11 cellular contexts compared by ENCODE assay signal in the genomic region with DNA sequence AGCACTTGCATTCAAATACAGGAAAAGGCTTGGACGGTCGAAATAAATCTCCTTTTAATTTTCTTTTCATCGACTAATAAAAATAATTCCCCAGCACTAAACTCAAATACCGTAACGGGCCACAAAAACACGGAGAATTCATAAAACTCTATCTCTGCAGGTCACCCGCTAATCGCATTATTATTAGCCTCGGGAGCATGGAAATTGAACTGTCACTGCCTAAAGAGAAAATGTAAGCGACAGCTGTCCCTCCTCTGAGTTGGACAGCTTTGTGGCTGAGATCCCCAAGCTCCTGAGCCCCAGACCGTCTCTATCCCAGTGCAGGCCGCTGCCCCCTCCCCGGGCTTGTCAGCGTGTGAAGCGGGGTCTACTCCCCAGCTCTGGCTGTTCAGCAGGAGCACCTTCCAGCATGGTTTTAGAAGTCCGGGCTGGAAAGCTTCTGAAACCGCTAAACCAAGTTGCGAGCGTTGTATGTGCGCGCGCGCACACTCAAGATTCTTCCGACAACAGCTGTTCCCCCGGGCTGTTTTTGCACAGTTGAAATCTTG. TPM values are rescaled to one million over a fixed set of nuclear protein-coding genes. Genes with fewer than 3 reads are reported as not detected.
DNase-seq lines count a peak whose midpoint lies in the region; ATAC-seq lines count a peak whose summit lies in the region.
"Had no signal": no experiment of that assay in that cellular context is flagged by ENCODE, and none has a peak within 500 bp of the region (broad histone marks: within the 10 kb centered on the region; RNA-seq: fewer than 3 reads in every experiment).

No MANE protein-coding gene starts in this region.

- peaks cover 93% of the 10 kb centered on the region for H3K27me3 Mint-ChIP-seq in activated naive CD8-positive, alpha-beta T cell treated with anti-CD3 and anti-CD28 coated beads, Interleukin-2, amount 10 ng/mL, durations not matched to agents 7 days and 5 days
- H3K27me3 Mint-ChIP-seq in activated naive CD8-positive, alpha-beta T cell treated with anti-CD3 and anti-CD28 coated beads, Interleukin-2, amount 50 U/mL, for 24 hours = peaks cover 94% of the 10 kb centered on the region
- peaks cover 83% of the 10 kb centered on the region for H3K27me3 Mint-ChIP-seq in activated T-helper 17 cell treated with anti-CD3 and anti-CD28 coated beads, Interleukin-2, amount 50 U/mL, for 72 hours
- H3K27me3 Mint-ChIP-seq in effector memory CD8-positive, alpha-beta T cell = peaks cover 93 to 100% of the 10 kb centered on the region in 2 donors

- POLR2A ChIA-PET in activated naive CD8-positive, alpha-beta T cell treated with anti-CD3 and anti-CD28 coated beads, Interleukin-2, amount 10 ng/mL, durations not matched to agents 7 days and 5 days (lab: Charles Lee) = interaction anchor here (0.8 kb wide), 1 partner anchor 21 kb away, joined by 3 read pairs; no protein-coding TSS in a partner anchor

- peak overlapping the region; percentile 53; the same call in 1 of the 2 replicates for H3K4me3 ChIP-seq in iPS-18c (ENCODE audit: insufficient read depth, low read depth, low read length)
- H3K4me3 ChIP-seq: BLaER1 treated with 17β-estradiol and CSF1 and Interleukin-3, amounts not matched to agents 10 nM and 100 nM had no signal

- H3K4me1 Mint-ChIP-seq in activated naive CD8-positive, alpha-beta T cell treated with anti-CD3 and anti-CD28 coated beads, Interleukin-2, amount 10 ng/mL, durations not matched to agents 7 days and 5 days = peaks cover 15% of the 10 kb centered on the region
- peaks cover 25% of the 10 kb centered on the region for H3K4me1 Mint-ChIP-seq in activated naive CD8-positive, alpha-beta T cell treated with anti-CD3 and anti-CD28 coated beads, Interleukin-2, amount 50 U/mL, for 24 hours
- H3K4me1 Mint-ChIP-seq in activated T-helper 17 cell treated with anti-CD3 and anti-CD28 coated beads, Interleukin-2, amount 50 U/mL, for 72 hours = no peaks in the 10 kb centered on the region
- H3K4me1 Mint-ChIP-seq in effector memory CD8-positive, alpha-beta T cell (ENCODE audit: low read depth in 2 of 2) = peaks cover 3 to 12% of the 10 kb centered on the region in 2 donors

- H3K9me3 Mint-ChIP-seq in activated naive CD8-positive, alpha-beta T cell treated with anti-CD3 and anti-CD28 coated beads, Interleukin-2, amount 10 ng/mL, durations not matched to agents 7 days and 5 days = peaks cover 19% of the 10 kb centered on the region
- peaks cover 18% of the 10 kb centered on the region for H3K9me3 Mint-ChIP-seq in activated naive CD8-positive, alpha-beta T cell treated with anti-CD3 and anti-CD28 coated beads, Interleukin-2, amount 50 U/mL, for 24 hours
- peaks cover 3% of the 10 kb centered on the region for H3K9me3 Mint-ChIP-seq in activated T-helper 17 cell treated with anti-CD3 and anti-CD28 coated beads, Interleukin-2, amount 50 U/mL, for 72 hours
- peaks cover 0 to 6% of the 10 kb centered on the region in 2 donors for H3K9me3 Mint-ChIP-seq in effector memory CD8-positive, alpha-beta T cell

- peak overlapping the region; percentile 70 for H3K27ac Mint-ChIP-seq in activated naive CD8-positive, alpha-beta T cell treated with anti-CD3 and anti-CD28 coated beads, Interleukin-2, amount 10 ng/mL, durations not matched to agents 7 days and 5 days
- no peak overlapping the region for H3K27ac Mint-ChIP-seq in activated naive CD8-positive, alpha-beta T cell treated with anti-CD3 and anti-CD28 coated beads, Interleukin-2, amount 50 U/mL, for 24 hours
- no peak overlapping the region for H3K27ac Mint-ChIP-seq in activated T-helper 17 cell treated with anti-CD3 and anti-CD28 coated beads, Interleukin-2, amount 50 U/mL, for 72 hours
- H3K27ac Mint-ChIP-seq in effector memory CD8-positive, alpha-beta T cell = no peak overlapping the region

- peak overlapping the region; percentile 4 for H3K27ac ChIP-seq in temporal lobe (ENCODE audit: low read depth, low read length)
- H3K27ac ChIP-seq: BLaER1 treated with 17β-estradiol and CSF1 and Interleukin-3, amounts not matched to agents 10 nM and 100 nM; esophagus squamous epithelium had no signal

- H3K4me3 Mint-ChIP-seq in activated naive CD8-positive, alpha-beta T cell treated with anti-CD3 and anti-CD28 coated beads, Interleukin-2, amount 10 ng/mL, durations not matched to agents 7 days and 5 days = peak overlapping the region; percentile 63
- no peak overlapping the region for H3K4me3 Mint-ChIP-seq in activated naive CD8-positive, alpha-beta T cell treated with anti-CD3 and anti-CD28 coated beads, Interleukin-2, amount 50 U/mL, for 24 hours
- H3K4me3 Mint-ChIP-seq in activated T-helper 17 cell treated with anti-CD3 and anti-CD28 coated beads, Interleukin-2, amount 50 U/mL, for 72 hours = peak overlapping the region; percentile 42
- H3K4me3 Mint-ChIP-seq in effector memory CD8-positive, alpha-beta T cell = no peak overlapping the region

- ATAC-seq in activated naive CD8-positive, alpha-beta T cell treated with anti-CD3 and anti-CD28 coated beads, Interleukin-2, amount 10 ng/mL, durations not matched to agents 7 days and 5 days (ENCODE audit: low read depth) = no peak
- no peak for ATAC-seq in activated naive CD8-positive, alpha-beta T cell treated with anti-CD3 and anti-CD28 coated beads, Interleukin-2, amount 50 U/mL, for 24 hours
- ATAC-seq in activated T-helper 17 cell treated with anti-CD3 and anti-CD28 coated beads, Interleukin-2, amount 50 U/mL, for 72 hours (replicated peaks) = no peak
- ATAC-seq in GM19397 (IDR thresholded peaks at IDR 0.05; ENCODE audit: unreplicated experiment) = no peak
- ATAC-seq in effector memory CD8-positive, alpha-beta T cell (replicated peaks) = no peak

- peaks cover 2% of the 10 kb centered on the region for H3K36me3 Mint-ChIP-seq in activated naive CD8-positive, alpha-beta T cell treated with anti-CD3 and anti-CD28 coated beads, Interleukin-2, amount 10 ng/mL, durations not matched to agents 7 days and 5 days
- peaks cover 12% of the 10 kb centered on the region for H3K36me3 Mint-ChIP-seq in activated naive CD8-positive, alpha-beta T cell treated with anti-CD3 and anti-CD28 coated beads, Interleukin-2, amount 50 U/mL, for 24 hours (ENCODE audit: low read depth)
- H3K36me3 Mint-ChIP-seq in activated T-helper 17 cell treated with anti-CD3 and anti-CD28 coated beads, Interleukin-2, amount 50 U/mL, for 72 hours (ENCODE audit: low read depth) = peaks cover 26% of the 10 kb centered on the region
- H3K36me3 Mint-ChIP-seq in effector memory CD8-positive, alpha-beta T cell (ENCODE audit: insufficient read depth) = peaks cover 3% of the 10 kb centered on the region

- no peak for DNase-seq in activated naive CD8-positive, alpha-beta T cell treated with anti-CD3 and anti-CD28 coated beads, Interleukin-2, amount 10 ng/mL, durations not matched to agents 7 days and 5 days
- DNase-seq in activated naive CD8-positive, alpha-beta T cell treated with anti-CD3 and anti-CD28 coated beads, Interleukin-2, amount 50 U/mL, for 24 hours = no peak
- no peak for DNase-seq in NCI-H2227 treated with DMSO at 0.1 percent for 48 hours (lab: John Stamatoyannopoulos, UW)
- DNase-seq in effector memory CD8-positive, alpha-beta T cell = no peak
- DNase-seq: anterior cingulate cortex, esophagus squamous epithelium had no signal

- H3K9me3 ChIP-seq in iPS-18c (ENCODE audit: control insufficient read depth, insufficient read depth, low read length) = peaks cover 3% of the 10 kb centered on the region

RNA-seq across cellular contexts. Expression of gene TBX15, which starts 1.8 kb away (rescaled TPM):
- total RNA-seq in activated naive CD8-positive, alpha-beta T cell treated with anti-CD3 and anti-CD28 coated beads, Interleukin-2, amount 10 ng/mL, durations not matched to agents 7 days and 5 days = not detected
- total RNA-seq in activated T-helper 17 cell treated with anti-CD3 and anti-CD28 coated beads, Interleukin-2, amount 50 U/mL, for 72 hours = not detected
- 0.98 TPM for total RNA-seq in temporal lobe

Comparison
In these comparisons a context has a peak if more than half of its experiments do, and no peak if none do; other contexts are left out.
1. H3K4me3 Mint-ChIP-seq: peak in activated naive CD8-positive, alpha-beta T cell treated with anti-CD3 and anti-CD28 coated beads, Interleukin-2, amount 10 ng/mL, durations not matched to agents 7 days and 5 days (single experiment) and activated T-helper 17 cell treated with anti-CD3 and anti-CD28 coated beads, Interleukin-2, amount 50 U/mL, for 72 hours (single experiment); none in activated naive CD8-positive, alpha-beta T cell treated with anti-CD3 and anti-CD28 coated beads, Interleukin-2, amount 50 U/mL, for 24 hours (single experiment) and effector memory CD8-positive, alpha-beta T cell (0 of 2).